In the genomic region with DNA sequence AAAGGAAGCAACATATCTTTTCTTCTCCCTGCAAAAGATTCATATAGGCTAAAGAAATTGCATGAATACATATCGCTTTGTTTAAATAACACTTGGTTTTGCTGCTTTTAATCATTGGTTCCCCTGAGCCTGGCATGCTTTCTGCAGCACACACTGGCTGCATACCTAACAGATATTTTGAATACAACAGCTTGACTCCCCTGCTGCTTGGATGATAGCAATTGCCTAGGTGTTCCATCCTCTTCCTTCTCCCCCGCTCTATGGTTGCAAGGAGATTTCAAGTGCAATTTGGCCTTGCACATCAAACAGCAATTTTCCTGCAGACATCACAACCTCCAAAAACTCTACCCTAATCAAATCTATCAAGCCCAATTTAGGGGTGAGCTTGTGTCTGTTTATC, we compare ENCODE assay signal across 24 cellular contexts.
"Had no signal": no experiment of that assay in that cellular context is flagged by ENCODE, and none has a peak within 500 bp of the region (broad histone marks: within the 10 kb centered on the region; RNA-seq: fewer than 3 reads in every experiment).

No MANE protein-coding gene starts in this region.

- H3K27me3 ChIP-seq: brain microvascular endothelial cell, colonic mucosa had no signal

- ATAC-seq: activated CD4-positive, alpha-beta T cell treated with anti-CD3 and anti-CD28 coated beads for 36 hours; activated CD8-positive, alpha-beta memory T cell treated with anti-CD3 and anti-CD28 coated beads, Interleukin-2, amount 10 ng/mL, durations not matched to agents 7 days and 5 days; activated CD8-positive, alpha-beta T cell treated with anti-CD3 and anti-CD28 coated beads, Interleukin-2, amount 10 ng/mL, durations not matched to agents 7 days and 5 days; esophagus mucosa; T-cell had no signal

- H3K27ac ChIP-seq: brain microvascular endothelial cell, colonic mucosa, WERI-Rb-1 had no signal

- H3K9me3 ChIP-seq: colonic mucosa had no signal

- H3K36me3 ChIP-seq: brain microvascular endothelial cell, colonic mucosa, WERI-Rb-1 had no signal

- DNase-seq: activated CD4-positive, alpha-beta memory T cell treated with anti-CD3 and anti-CD28 coated beads for 36 hours; activated CD4-positive, alpha-beta T cell treated with anti-CD3 and anti-CD28 coated beads for 36 hours; activated CD4-positive, alpha-beta T cell treated with anti-CD3 and anti-CD28 coated beads, Interleukin-2, amount 10 ng/mL, durations not matched to agents 24 days and 14 days; activated CD4-positive, CD25-positive, alpha-beta regulatory T cell; activated CD4-positive, CD25-positive, alpha-beta regulatory T cell treated with anti-CD3 and anti-CD28 coated beads, Interleukin-2, amount 50 U/mL, for 72 hours; activated CD8-positive, alpha-beta memory T cell treated with anti-CD3 and anti-CD28 coated beads, Interleukin-2, amount 10 ng/mL, durations not matched to agents 7 days and 5 days; activated CD8-positive, alpha-beta memory T cell treated with anti-CD3 and anti-CD28 coated beads, Interleukin-2, amount 50 U/mL, for 4 hours; activated CD8-positive, alpha-beta T cell treated with anti-CD3 and anti-CD28 coated beads, Interleukin-2, amount 10 ng/mL, durations not matched to agents 7 days and 5 days; activated gamma-delta T cell; activated naive CD4-positive, alpha-beta T cell treated with anti-CD3 and anti-CD28 coated beads, Interleukin-2, amount 50 U/mL, for 16 hours; activated naive CD4-positive, alpha-beta T cell treated with Interleukin-2 at 50 U/mL for 16 hours; activated T-cell treated with anti-CD3 and anti-CD28 coated beads, Interleukin-2, amount 50 U/mL, for 1 hour; activated T-cell treated with anti-CD3 and anti-CD28 coated beads, Interleukin-2, amount 50 U/mL, for 48 hours; amniotic stem cell; anterior cingulate cortex; brain microvascular endothelial cell; colonic mucosa; effector CD8-positive, alpha-beta T cell; foreskin fibroblast; head of caudate nucleus; T-cell; T1000; WERI-Rb-1 had no signal

- H3K4me1 ChIP-seq: colonic mucosa had no signal

- H3K4me3 ChIP-seq: colonic mucosa had no signal
